13 cellular contexts compared by ENCODE assay signal in the genomic region with DNA sequence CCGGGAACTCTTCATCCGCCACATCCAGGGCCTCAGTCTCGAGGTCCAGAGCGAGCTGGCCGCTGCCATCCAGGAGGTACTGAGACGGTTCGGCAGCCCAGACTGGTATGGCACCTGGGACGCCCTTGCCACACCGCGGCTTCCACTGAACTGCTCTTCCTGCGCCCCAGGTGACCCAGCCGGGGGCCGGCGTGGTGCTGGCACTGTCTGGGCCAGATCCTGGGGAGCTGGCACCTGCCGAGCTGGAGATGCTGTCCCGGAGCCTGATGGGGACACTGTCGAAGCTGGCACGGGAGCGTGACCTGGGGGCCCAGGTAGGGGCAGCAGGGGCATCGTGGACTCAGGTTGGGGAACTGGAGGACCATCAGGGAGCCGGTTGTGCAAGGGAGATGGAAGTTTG. TPM values are rescaled to one million over a fixed set of nuclear protein-coding genes. Genes with fewer than 3 reads are reported as not detected.
DNase-seq lines count a peak whose midpoint lies in the region; ATAC-seq and TF ChIP-seq lines count a peak whose summit lies in the region.
"Had no signal": no experiment of that assay in that cellular context is flagged by ENCODE, and none has a peak within 500 bp of the region (broad histone marks: within the 10 kb centered on the region; RNA-seq: fewer than 3 reads in every experiment).

No MANE protein-coding gene starts in this region.

- H3K27ac Mint-ChIP-seq in activated T-cell treated with anti-CD3 and anti-CD28 coated beads, Interleukin-2, amount 50 U/mL, for 72 hours = no peak overlapping the region
- peak overlapping the region; percentile 94 for H3K27ac Mint-ChIP-seq in activated B cell treated with CpG ODN at 0.5 μM for 24 hours
- H3K27ac Mint-ChIP-seq in stimulated activated naive CD8-positive, alpha-beta T cell treated with anti-CD3 and anti-CD28 coated beads, Interleukin-15, amount 100 ng/mL, for 72 hours = peak overlapping the region in 1 of 2 donors; percentile 20

- H3K9me3 Mint-ChIP-seq in activated T-cell treated with anti-CD3 and anti-CD28 coated beads, Interleukin-2, amount 50 U/mL, for 72 hours = no peaks in the 10 kb centered on the region
- H3K9me3 Mint-ChIP-seq in activated B cell treated with CpG ODN at 0.5 μM for 24 hours = no peaks in the 10 kb centered on the region
- no peaks in the 10 kb centered on the region for H3K9me3 Mint-ChIP-seq in stimulated activated naive CD8-positive, alpha-beta T cell treated with anti-CD3 and anti-CD28 coated beads, Interleukin-15, amount 100 ng/mL, for 72 hours

- peaks cover 5% of the 10 kb centered on the region; the same call in 1 of the 2 replicates for H3K4me1 ChIP-seq in iPS-20b (ENCODE audit: insufficient read depth, low read length)
- H3K4me1 ChIP-seq: parathyroid adenoma had no signal

- peaks cover 58% of the 10 kb centered on the region for H3K4me1 Mint-ChIP-seq in activated T-cell treated with anti-CD3 and anti-CD28 coated beads, Interleukin-2, amount 50 U/mL, for 72 hours (ENCODE audit: low read depth)
- H3K4me1 Mint-ChIP-seq in activated B cell treated with CpG ODN at 0.5 μM for 24 hours = peaks cover 57% of the 10 kb centered on the region
- peaks cover 64% of the 10 kb centered on the region for H3K4me1 Mint-ChIP-seq in stimulated activated naive CD8-positive, alpha-beta T cell treated with anti-CD3 and anti-CD28 coated beads, Interleukin-15, amount 100 ng/mL, for 72 hours

- H3K27me3 Mint-ChIP-seq in activated T-cell treated with anti-CD3 and anti-CD28 coated beads, Interleukin-2, amount 50 U/mL, for 72 hours (ENCODE audit: low read depth) = no peaks in the 10 kb centered on the region
- H3K27me3 Mint-ChIP-seq in activated B cell treated with CpG ODN at 0.5 μM for 24 hours = no peaks in the 10 kb centered on the region
- no peaks in the 10 kb centered on the region for H3K27me3 Mint-ChIP-seq in stimulated activated naive CD8-positive, alpha-beta T cell treated with anti-CD3 and anti-CD28 coated beads, Interleukin-15, amount 100 ng/mL, for 72 hours

- H3K36me3 ChIP-seq in iPS-20b (ENCODE audit: insufficient read depth, low read depth, low read length) = no peaks in the 10 kb centered on the region
- H3K36me3 ChIP-seq: cardiac muscle cell had no signal

- peaks cover 20% of the 10 kb centered on the region for H3K27me3 ChIP-seq in iPS-20b (ENCODE audit: insufficient read depth, low read length)
- H3K27me3 ChIP-seq: cardiac muscle cell had no signal

- no peak for ATAC-seq in activated T-cell treated with anti-CD3 and anti-CD28 coated beads, Interleukin-2, amount 50 U/mL, for 72 hours (replicated peaks in 1 of 2)
- ATAC-seq in activated B cell treated with CpG ODN at 0.5 μM for 24 hours (ENCODE audit: low read depth) = no peak
- ATAC-seq in stimulated activated naive CD8-positive, alpha-beta T cell treated with anti-CD3 and anti-CD28 coated beads, Interleukin-15, amount 100 ng/mL, for 72 hours = no peak
- ATAC-seq in GM19395 (IDR thresholded peaks at IDR 0.05; ENCODE audit: unreplicated experiment) = no peak

- DNase-seq in activated T-cell treated with anti-CD3 and anti-CD28 coated beads, Interleukin-2, amount 50 U/mL, for 72 hours = no peak
- no peak for DNase-seq in activated T-cell treated with anti-CD3 and anti-CD28 coated beads for 4 hours
- no peak for DNase-seq in activated B cell treated with CpG ODN at 0.5 μM for 24 hours
- DNase-seq in stimulated activated naive CD8-positive, alpha-beta T cell treated with anti-CD3 and anti-CD28 coated beads, Interleukin-15, amount 100 ng/mL, for 72 hours = no peak
- DNase-seq in superior temporal gyrus (ENCODE audit: extremely low spot score) = no peak
- DNase-seq in OCI-M1 (lab: John Stamatoyannopoulos, UW) = no peak
- DNase-seq: NCI-H187; stimulated activated CD4-positive, alpha-beta T cell treated with anti-CD3 and anti-CD28 coated beads, Interleukin-4, amount 100 ng/mL, for 1 hour; SW 1271 had no signal

- no peak overlapping the region; the same call in 1 of the 2 replicates for H3K9ac ChIP-seq in iPS-20b (ENCODE audit: low read depth, low read length)
- H3K9ac ChIP-seq: parathyroid adenoma had no signal

- CTCF ChIA-PET in activated B cell treated with CpG ODN at 0.5 μM for 24 hours (lab: Charles Lee) = interaction anchor here (1.0 to 9.2 kb wide), 7 partner anchors 10 to 137 kb away, joined by 3 to 69 read pairs (median 4); partner anchors contain the start of genes PRDX5 and TRMT112

- no peak overlapping the region for H3K27ac ChIP-seq in iPS-20b (ENCODE audit: low read length)
- H3K27ac ChIP-seq: cardiac muscle cell, parathyroid adenoma had no signal

- no peak for TF ChIP-seq CTCF in activated B cell treated with CpG ODN at 0.5 μM for 24 hours (IDR thresholded peaks at IDR 0.05)

- H3K4me3 ChIP-seq in iPS-20b (ENCODE audit: low read length) = peak overlapping the region; percentile 82
- H3K4me3 ChIP-seq: cardiac muscle cell had no signal

- peak overlapping the region; percentile 87 to 96 for H3K4me3 Mint-ChIP-seq in activated T-cell treated with anti-CD3 and anti-CD28 coated beads, Interleukin-2, amount 50 U/mL, for 72 hours
- H3K4me3 Mint-ChIP-seq in activated B cell treated with CpG ODN at 0.5 μM for 24 hours = peak overlapping the region; percentile 90
- peak overlapping the region; percentile 89 to 96 for H3K4me3 Mint-ChIP-seq in stimulated activated naive CD8-positive, alpha-beta T cell treated with anti-CD3 and anti-CD28 coated beads, Interleukin-15, amount 100 ng/mL, for 72 hours

- intact Hi-C loops in activated B cell treated with CpG ODN at 0.5 μM for 24 hours (cut with micrococcal nuclease) = loop anchor here (2.0 kb wide), 2 partner anchors 57 to 101 kb away; partner anchors contain the start of genes BAD, FKBP2 and GPR137

- POLR2A ChIA-PET in activated B cell treated with CpG ODN at 0.5 μM for 24 hours (lab: Charles Lee) = interaction anchor here (0.5 to 5.3 kb wide), 12 partner anchors 10 to 494 kb away, joined by 3 to 94 read pairs (median 10); partner anchors contain the start of genes BAD, ESRRA, FKBP2 and PRDX5

- H3K9me3 ChIP-seq in iPS-20b (ENCODE audit: insufficient read depth, low read depth, low read length) = no peaks in the 10 kb centered on the region

- peaks cover 2 to 17% of the 10 kb centered on the region in 2 donors for H3K36me3 Mint-ChIP-seq in activated T-cell treated with anti-CD3 and anti-CD28 coated beads, Interleukin-2, amount 50 U/mL, for 72 hours (ENCODE audit: insufficient read depth in 2 of 2)
- H3K36me3 Mint-ChIP-seq in activated B cell treated with CpG ODN at 0.5 μM for 24 hours (ENCODE audit: low read depth) = peaks cover 44% of the 10 kb centered on the region

RNA-seq across cellular contexts. Expression of gene CCDC88B, which starts 1.4 kb away (rescaled TPM):
- total RNA-seq in activated T-cell treated with anti-CD3 and anti-CD28 coated beads, Interleukin-2, amount 50 U/mL, for 72 hours = 100 to 1,000 TPM; 119 to 126 TPM
- total RNA-seq in activated B cell treated with CpG ODN at 0.5 μM for 24 hours = 180 and 201 TPM in 2 replicates

RNA-seq across cellular contexts. Expression of gene RPS6KA4, which starts 17.5 kb away (rescaled TPM):
- total RNA-seq in activated T-cell treated with anti-CD3 and anti-CD28 coated beads, Interleukin-2, amount 50 U/mL, for 72 hours = 10 to 100 TPM; 16.6 to 18.4 TPM
- total RNA-seq in activated B cell treated with CpG ODN at 0.5 μM for 24 hours = 18.0 and 22.6 TPM in 2 replicates

RNA-seq across cellular contexts. Expression of gene PRDX5, which starts 23.5 kb away (rescaled TPM):
- total RNA-seq in activated T-cell treated with anti-CD3 and anti-CD28 coated beads, Interleukin-2, amount 50 U/mL, for 72 hours = 100 to 1,000 TPM; 134 to 138 TPM
- total RNA-seq in activated B cell treated with CpG ODN at 0.5 μM for 24 hours = 73.6 and 85.8 TPM in 2 replicates

RNA-seq across cellular contexts. Expression of gene TRMT112, which starts 24.1 kb away (rescaled TPM):
- 100 to 1,000 TPM; 145 to 154 TPM for total RNA-seq in activated T-cell treated with anti-CD3 and anti-CD28 coated beads, Interleukin-2, amount 50 U/mL, for 72 hours
- total RNA-seq in activated B cell treated with CpG ODN at 0.5 μM for 24 hours = 156 and 175 TPM in 2 replicates

RNA-seq across cellular contexts. Expression of gene ESRRA, which starts 36.1 kb away (rescaled TPM):
- total RNA-seq in activated T-cell treated with anti-CD3 and anti-CD28 coated beads, Interleukin-2, amount 50 U/mL, for 72 hours = 10 to 100 TPM; 40.5 to 42.4 TPM
- 44.8 and 48.3 TPM in 2 replicates for total RNA-seq in activated B cell treated with CpG ODN at 0.5 μM for 24 hours
